In the genomic region with DNA sequence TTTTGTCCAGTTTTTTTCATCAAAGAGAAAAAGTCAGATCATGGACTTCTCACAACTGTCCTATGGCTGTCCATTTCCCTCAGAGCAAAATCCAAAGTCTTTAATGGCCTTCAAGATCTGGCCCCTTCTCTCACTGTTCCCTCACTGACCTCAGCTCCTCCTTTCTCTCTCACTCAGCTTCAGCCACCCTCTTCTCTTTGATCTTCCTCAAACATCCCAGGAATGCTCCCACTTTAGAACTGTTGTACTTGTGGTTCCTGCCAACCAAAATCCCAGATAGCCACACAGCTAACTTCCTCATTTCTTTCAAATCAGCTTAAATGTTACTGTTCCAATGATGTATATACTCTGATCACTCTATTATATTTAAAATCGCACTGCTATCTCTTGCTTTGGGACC, we compare ENCODE assay signal across 13 cellular contexts.
DNase-seq lines count a peak whose midpoint lies in the region; ATAC-seq and TF ChIP-seq lines count a peak whose summit lies in the region.
"Had no signal": no experiment of that assay in that cellular context is flagged by ENCODE, and none has a peak within 500 bp of the region (broad histone marks: within the 10 kb centered on the region; RNA-seq: fewer than 3 reads in every experiment).

No MANE protein-coding gene starts in this region.

- CTCF ChIA-PET in activated CD4-positive, alpha-beta memory T cell treated with anti-CD3 and anti-CD28 coated beads, Interleukin-2, amount 10 ng/mL, durations not matched to agents 7 days and 5 days (lab: Charles Lee): interaction anchor here (0.6 kb wide), 1 partner anchor 52 kb away, joined by 3 read pairs; no protein-coding TSS in a partner anchor

- POLR2A ChIA-PET in activated CD4-positive, alpha-beta memory T cell treated with anti-CD3 and anti-CD28 coated beads, Interleukin-2, amount 10 ng/mL, durations not matched to agents 7 days and 5 days (lab: Charles Lee): no interaction called here

- no peaks in the 10 kb centered on the region for H3K27me3 ChIP-seq in heart right ventricle
- H3K27me3 ChIP-seq in smooth muscle cell (ENCODE audit: low read depth): no peaks in the 10 kb centered on the region

- WGBS in heart right ventricle, 2 donors: 74 to 78% methylated on average over 1 of the region's 1 CpG
- 83% methylated on average over 1 of the region's 1 CpG for WGBS in smooth muscle cell (ENCODE audit: low lambda C conversion rate)

- H3K4me3 ChIP-seq in heart right ventricle: no peak overlapping the region
- H3K4me3 ChIP-seq in fibroblast of pulmonary artery (replicated peaks; ENCODE audit: low read depth, low read length): no peak overlapping the region
- no peak overlapping the region for H3K4me3 ChIP-seq in smooth muscle cell

- no peak for DNase-seq in Right ventricle myocardium inferior (ENCODE audit: missing footprints)
- no peak for DNase-seq in heart right ventricle
- DNase-seq in NCI-H226: peak; percentile 56
- peak; percentile 42 for DNase-seq in fibroblast of pulmonary artery (ENCODE audit: low read depth)
- DNase-seq in smooth muscle cell (lab: John Stamatoyannopoulos, UW; ENCODE audit: unreplicated experiment): no peak
- DNase-seq in activated CD4-positive, alpha-beta memory T cell treated with anti-CD3 and anti-CD28 coated beads, Interleukin-2, amount 10 ng/mL, durations not matched to agents 7 days and 5 days: no peak
- DNase-seq in hippocampal formation (lab: John Stamatoyannopoulos, UW): no peak
- DNase-seq in NCI-H146 treated with DMSO at 0.1 percent for 48 hours (lab: John Stamatoyannopoulos, UW; ENCODE audit: unreplicated experiment): no peak
- DNase-seq: DMS53; effector memory CD4-positive, alpha-beta T cell; GOT3; NCI-H524 had no signal

- peak overlapping the region; percentile 33 for H3K4me2 ChIP-seq in smooth muscle cell

- H3F3A ChIP-seq in smooth muscle cell (ENCODE audit: low read depth): no peaks in the 10 kb centered on the region

- H3K27ac ChIP-seq in heart right ventricle: no peak overlapping the region
- H3K27ac ChIP-seq in smooth muscle cell (ENCODE audit: low read depth): no peak overlapping the region
- H3K27ac ChIP-seq: VCaP had no signal

- intact Hi-C loops in Right ventricle myocardium inferior (cut with DNase I): no loop called here
- intact Hi-C loops in heart right ventricle (cut with DNase I): no loop called here

- no peak overlapping the region for H3K4me3 Mint-ChIP-seq in activated CD4-positive, alpha-beta memory T cell treated with anti-CD3 and anti-CD28 coated beads, Interleukin-2, amount 10 ng/mL, durations not matched to agents 7 days and 5 days

- H3K9me3 ChIP-seq in heart right ventricle (peaks cover 0 to 7% (median 0%) of the 10 kb centered on the region in 11 donors), smooth muscle cell (replicated peaks; ENCODE audit: low read depth) (no peaks in the 10 kb centered on the region)

- H3K4me1 Mint-ChIP-seq in activated CD4-positive, alpha-beta memory T cell treated with anti-CD3 and anti-CD28 coated beads, Interleukin-2, amount 10 ng/mL, durations not matched to agents 7 days and 5 days: peaks cover 5% of the 10 kb centered on the region

- ATAC-seq in Right ventricle myocardium inferior (peak; percentile 64), heart right ventricle (no peak)

- H3K27me3 Mint-ChIP-seq in activated CD4-positive, alpha-beta memory T cell treated with anti-CD3 and anti-CD28 coated beads, Interleukin-2, amount 10 ng/mL, durations not matched to agents 7 days and 5 days: no peaks in the 10 kb centered on the region

- TF ChIP-seq CTCF in heart right ventricle (IDR thresholded peaks at IDR 0.05): no peak
- TF ChIP-seq CTCF in fibroblast of pulmonary artery (IDR thresholded peaks at IDR 0.05; ENCODE audit: low read length, missing control alignments): no peak
- TF ChIP-seq CTCF in smooth muscle cell (IDR thresholded peaks at IDR 0.05; ENCODE audit: borderline replicate concordance, insufficient read depth, poor library complexity, severe bottlenecking): no peak

- no peak overlapping the region for H3K27ac Mint-ChIP-seq in activated CD4-positive, alpha-beta memory T cell treated with anti-CD3 and anti-CD28 coated beads, Interleukin-2, amount 10 ng/mL, durations not matched to agents 7 days and 5 days

- H3K9ac ChIP-seq in smooth muscle cell (ENCODE audit: low read depth): no peak overlapping the region

- H3K36me3 Mint-ChIP-seq in activated CD4-positive, alpha-beta memory T cell treated with anti-CD3 and anti-CD28 coated beads, Interleukin-2, amount 10 ng/mL, durations not matched to agents 7 days and 5 days (ENCODE audit: low read depth): peaks cover 9% of the 10 kb centered on the region

- no peak overlapping the region for H2AFZ ChIP-seq in smooth muscle cell (ENCODE audit: low read depth)

- no peaks in the 10 kb centered on the region for H3K36me3 ChIP-seq in heart right ventricle
- H3K36me3 ChIP-seq in smooth muscle cell (ENCODE audit: low read depth): no peaks in the 10 kb centered on the region

- peaks cover 4% of the 10 kb centered on the region for H3K9me3 Mint-ChIP-seq in activated CD4-positive, alpha-beta memory T cell treated with anti-CD3 and anti-CD28 coated beads, Interleukin-2, amount 10 ng/mL, durations not matched to agents 7 days and 5 days

- no peaks in the 10 kb centered on the region for H4K20me1 ChIP-seq in smooth muscle cell (ENCODE audit: low read depth)

- H3K4me1 ChIP-seq in heart right ventricle: no peaks in the 10 kb centered on the region
- H3K4me1 ChIP-seq in smooth muscle cell (ENCODE audit: low read depth): no peaks in the 10 kb centered on the region

- no peaks in the 10 kb centered on the region for H3K79me2 ChIP-seq in smooth muscle cell (ENCODE audit: low read depth)

Comparison
In these comparisons a context has a peak if more than half of its experiments do, and no peak if none do; other contexts are left out.
1. DNase-seq: peak in NCI-H226 (single experiment) and fibroblast of pulmonary artery (single experiment); none in Right ventricle myocardium inferior (single experiment), heart right ventricle (0 of 2), smooth muscle cell (single experiment), activated CD4-positive, alpha-beta memory T cell treated with anti-CD3 and anti-CD28 coated beads, Interleukin-2, amount 10 ng/mL, durations not matched to agents 7 days and 5 days (single experiment), hippocampal formation (0 of 2) and NCI-H146 treated with DMSO at 0.1 percent for 48 hours (single experiment).